14 cellular contexts compared by ENCODE assay signal in genomic region chrY:15385178-15385577, GRCh38.
DNase-seq lines count a peak whose midpoint lies in the region; ATAC-seq and TF ChIP-seq lines count a peak whose summit lies in the region.
"Had no signal": no experiment of that assay in that cellular context is flagged by ENCODE, and none has a peak within 500 bp of the region (broad histone marks: within the 10 kb centered on the region; RNA-seq: fewer than 3 reads in every experiment).

No MANE protein-coding gene starts in this region.

- no peak overlapping the region for H3K56ac ChIP-seq in mesendoderm (ENCODE audit: low read length)

- H3K9me3 Mint-ChIP-seq in WTC11, result no peaks in the 10 kb centered on the region
- H3K9me3 Mint-ChIP-seq: CD4-positive, CD25-positive, alpha-beta regulatory T cell had no signal

- no peak overlapping the region for H2BK5ac ChIP-seq in mesendoderm (ENCODE audit: low read length)

- no peak overlapping the region for H3K4me3 ChIP-seq in mesendoderm (ENCODE audit: low read length)
- H3K4me3 ChIP-seq: HAP-1 had no signal

- peak overlapping the region; percentile 74 for H3K27ac Mint-ChIP-seq in WTC11
- H3K27ac Mint-ChIP-seq: CD4-positive, CD25-positive, alpha-beta regulatory T cell had no signal

- no peak overlapping the region for H3K18ac ChIP-seq in mesendoderm (ENCODE audit: low read length)

- H3K27me3 Mint-ChIP-seq in WTC11 (ENCODE audit: low read depth), result no peaks in the 10 kb centered on the region; the same call in 1 of the 2 replicates
- H3K27me3 Mint-ChIP-seq: CD4-positive, CD25-positive, alpha-beta regulatory T cell had no signal

- CTCF ChIA-PET in WTC11 (lab: Charles Lee), result no interaction called here

- no CpG with 5 or more reads among the region's 1 CpG for WGBS in mesendoderm (ENCODE audit: extremely low coverage, insufficient coverage, low lambda C conversion rate)

- H3K79me2 ChIP-seq in mesendoderm (ENCODE audit: control insufficient read depth, insufficient read depth, low read length), result no peaks in the 10 kb centered on the region

- H3K4ac ChIP-seq in mesendoderm (ENCODE audit: low read depth, low read length), result no peak overlapping the region

- ATAC-seq in WTC11, result peak; percentile 99

- H3K36me3 Mint-ChIP-seq in WTC11, result 0 out of 2 replicates have a peak, but pooled peaks cover 4% of the 10 kb centered on the region
- H3K36me3 Mint-ChIP-seq: CD4-positive, CD25-positive, alpha-beta regulatory T cell had no signal

- no peak overlapping the region for H2BK15ac ChIP-seq in mesendoderm (replicated peaks; ENCODE audit: low read depth)

- H3K4me1 ChIP-seq in mesendoderm (ENCODE audit: control insufficient read depth, low read depth, low read length), result no peaks in the 10 kb centered on the region
- H3K4me1 ChIP-seq: BE2C, Caco-2, HAP-1 had no signal

- no peak overlapping the region for H3K4me3 Mint-ChIP-seq in WTC11
- H3K4me3 Mint-ChIP-seq: CD4-positive, CD25-positive, alpha-beta regulatory T cell had no signal

- no peak overlapping the region for H2BK120ac ChIP-seq in mesendoderm (ENCODE audit: low read depth, low read length)

- no peak overlapping the region for H4K5ac ChIP-seq in mesendoderm (ENCODE audit: low read length)

- no peak overlapping the region for H3K9ac ChIP-seq in mesendoderm (ENCODE audit: low read length)

- no peak overlapping the region for H3K4me2 ChIP-seq in mesendoderm (ENCODE audit: low read length)

- H3K27ac ChIP-seq in mesendoderm (ENCODE audit: low read depth, low read length), result no peak overlapping the region

- no peaks in the 10 kb centered on the region for H3K36me3 ChIP-seq in mesendoderm (ENCODE audit: control insufficient read depth, insufficient read depth, low read length)
- H3K36me3 ChIP-seq: BE2C, HAP-1 had no signal

- H3K23ac ChIP-seq in mesendoderm (ENCODE audit: low read length), result no peak overlapping the region

- peaks cover 23% of the 10 kb centered on the region for H3K4me1 Mint-ChIP-seq in WTC11
- H3K4me1 Mint-ChIP-seq: CD4-positive, CD25-positive, alpha-beta regulatory T cell had no signal

- H3K79me1 ChIP-seq in mesendoderm (ENCODE audit: low read length), result no peaks in the 10 kb centered on the region

- DNase-seq in WTC11 (ENCODE audit: low spot score) (peak; percentile 19), iPS DF 19.7 (ENCODE audit: low read depth, low spot score) (peak; percentile 73), mesendoderm (peak; percentile 23), NCI-H1930 (lab: John Stamatoyannopoulos, UW) (no peak), NCI-H82 treated with DMSO at 0.1 percent for 48 hours (lab: John Stamatoyannopoulos, UW; ENCODE audit: unreplicated experiment) (no peak), SKM-1 treated with dmso at 0.1 percent for 144 hours (lab: John Stamatoyannopoulos, UW; ENCODE audit: unreplicated experiment) (no peak)
- DNase-seq: ACHN; BE2C; C1 segment of cervical spinal cord; Caco-2; CD4-positive, CD25-positive, alpha-beta regulatory T cell; DMS79; GDM1 had no signal

- TF ChIP-seq CTCF in WTC11 (IDR thresholded peaks at IDR 0.05), result no peak

- H4K8ac ChIP-seq in mesendoderm (ENCODE audit: low read depth, low read length), result no peak overlapping the region

- no peak overlapping the region for H2AK5ac ChIP-seq in mesendoderm (ENCODE audit: low read length)

- POLR2A ChIA-PET in WTC11 (lab: Charles Lee), result no interaction called here

- H3K27me3 ChIP-seq in mesendoderm (ENCODE audit: insufficient read depth, low read length, poor library complexity), result no peaks in the 10 kb centered on the region
- H3K27me3 ChIP-seq: BE2C had no signal

TF ChIP-seq in WTC11, 78 proteins besides CTCF, POLR2A, EP300 and RAD21:
- TF ChIP-seq, protein P1, sequence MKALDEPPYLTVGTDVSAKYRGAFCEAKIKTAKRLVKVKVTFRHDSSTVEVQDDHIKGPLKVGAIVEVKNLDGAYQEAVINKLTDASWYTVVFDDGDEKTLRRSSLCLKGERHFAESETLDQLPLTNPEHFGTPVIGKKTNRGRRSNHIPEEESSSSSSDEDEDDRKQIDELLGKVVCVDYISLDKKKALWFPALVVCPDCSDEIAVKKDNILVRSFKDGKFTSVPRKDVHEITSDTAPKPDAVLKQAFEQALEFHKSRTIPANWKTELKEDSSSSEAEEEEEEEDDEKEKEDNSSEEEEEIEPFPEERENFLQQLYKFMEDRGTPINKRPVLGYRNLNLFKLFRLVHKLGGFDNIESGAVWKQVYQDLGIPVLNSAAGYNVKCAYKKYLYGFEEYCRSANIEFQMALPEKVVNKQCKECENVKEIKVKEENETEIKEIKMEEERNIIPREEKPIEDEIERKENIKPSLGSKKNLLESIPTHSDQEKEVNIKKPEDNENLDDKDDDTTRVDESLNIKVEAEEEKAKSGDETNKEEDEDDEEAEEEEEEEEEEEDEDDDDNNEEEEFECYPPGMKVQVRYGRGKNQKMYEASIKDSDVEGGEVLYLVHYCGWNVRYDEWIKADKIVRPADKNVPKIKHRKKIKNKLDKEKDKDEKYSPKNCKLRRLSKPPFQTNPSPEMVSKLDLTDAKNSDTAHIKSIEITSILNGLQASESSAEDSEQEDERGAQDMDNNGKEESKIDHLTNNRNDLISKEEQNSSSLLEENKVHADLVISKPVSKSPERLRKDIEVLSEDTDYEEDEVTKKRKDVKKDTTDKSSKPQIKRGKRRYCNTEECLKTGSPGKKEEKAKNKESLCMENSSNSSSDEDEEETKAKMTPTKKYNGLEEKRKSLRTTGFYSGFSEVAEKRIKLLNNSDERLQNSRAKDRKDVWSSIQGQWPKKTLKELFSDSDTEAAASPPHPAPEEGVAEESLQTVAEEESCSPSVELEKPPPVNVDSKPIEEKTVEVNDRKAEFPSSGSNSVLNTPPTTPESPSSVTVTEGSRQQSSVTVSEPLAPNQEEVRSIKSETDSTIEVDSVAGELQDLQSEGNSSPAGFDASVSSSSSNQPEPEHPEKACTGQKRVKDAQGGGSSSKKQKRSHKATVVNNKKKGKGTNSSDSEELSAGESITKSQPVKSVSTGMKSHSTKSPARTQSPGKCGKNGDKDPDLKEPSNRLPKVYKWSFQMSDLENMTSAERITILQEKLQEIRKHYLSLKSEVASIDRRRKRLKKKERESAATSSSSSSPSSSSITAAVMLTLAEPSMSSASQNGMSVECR (CRISPR knock-in tag; IDR thresholded peaks at IDR 0.05; ENCODE audit: borderline replicate concordance), result no peak
- TF ChIP-seq FOXP4 (CRISPR knock-in tag; IDR thresholded peaks at IDR 0.05) (no peak), CBFB (CRISPR knock-in tag; IDR thresholded peaks at IDR 0.05; ENCODE audit: low read depth) (no peak), PRRX2 (CRISPR knock-in tag; IDR thresholded peaks at IDR 0.05) (no peak), TEAD4 (CRISPR knock-in tag; IDR thresholded peaks at IDR 0.05) (no peak)

Comparison
In these comparisons a context has a peak if more than half of its experiments do, and no peak if none do; other contexts are left out.
1. DNase-seq: peak in WTC11 (single experiment), iPS DF 19.7 (single experiment) and mesendoderm (single experiment); none in NCI-H1930 (0 of 2), NCI-H82 treated with DMSO at 0.1 percent for 48 hours (single experiment) and SKM-1 treated with dmso at 0.1 percent for 144 hours (single experiment).